8 cellular contexts compared by ENCODE assay signal in the genomic region with DNA sequence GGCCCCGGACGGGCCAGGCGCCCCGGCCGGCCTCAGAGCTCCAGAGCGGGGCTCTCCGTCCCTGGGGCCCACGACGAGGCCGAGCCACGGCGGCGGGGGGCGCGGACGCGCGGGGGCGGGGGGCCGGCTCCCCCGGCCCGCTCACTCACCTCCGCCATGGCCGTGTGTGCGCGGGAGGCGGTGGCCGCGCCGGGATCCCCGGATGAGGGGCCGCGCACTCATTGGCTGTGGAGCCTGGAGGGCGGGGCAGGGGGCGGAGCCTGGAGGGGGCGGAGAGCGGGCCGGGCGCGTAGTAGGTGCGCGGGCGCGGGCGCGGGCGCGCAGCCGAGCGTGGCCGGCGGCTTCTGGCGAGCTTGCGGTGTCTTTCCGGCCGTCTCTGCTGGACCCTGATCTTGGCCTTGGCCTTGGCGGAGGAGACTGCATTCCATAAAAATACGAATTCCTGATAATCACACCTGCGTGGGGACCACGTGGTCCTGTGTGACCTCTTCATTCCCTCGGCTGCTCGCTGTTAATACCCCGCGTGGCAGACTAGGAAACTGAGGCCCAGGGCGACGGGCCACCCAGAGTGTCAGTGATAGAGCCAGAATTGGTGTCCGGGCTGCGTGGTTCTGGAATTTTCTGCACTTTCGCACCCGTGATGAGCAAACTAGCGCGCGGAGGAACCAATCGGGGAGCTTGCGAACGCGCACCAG. TPM values are rescaled to one million over a fixed set of nuclear protein-coding genes. Genes with fewer than 3 reads are reported as not detected.
DNase-seq lines count a peak whose midpoint lies in the region; ATAC-seq and TF ChIP-seq lines count a peak whose summit lies in the region.

A gene with protein sequence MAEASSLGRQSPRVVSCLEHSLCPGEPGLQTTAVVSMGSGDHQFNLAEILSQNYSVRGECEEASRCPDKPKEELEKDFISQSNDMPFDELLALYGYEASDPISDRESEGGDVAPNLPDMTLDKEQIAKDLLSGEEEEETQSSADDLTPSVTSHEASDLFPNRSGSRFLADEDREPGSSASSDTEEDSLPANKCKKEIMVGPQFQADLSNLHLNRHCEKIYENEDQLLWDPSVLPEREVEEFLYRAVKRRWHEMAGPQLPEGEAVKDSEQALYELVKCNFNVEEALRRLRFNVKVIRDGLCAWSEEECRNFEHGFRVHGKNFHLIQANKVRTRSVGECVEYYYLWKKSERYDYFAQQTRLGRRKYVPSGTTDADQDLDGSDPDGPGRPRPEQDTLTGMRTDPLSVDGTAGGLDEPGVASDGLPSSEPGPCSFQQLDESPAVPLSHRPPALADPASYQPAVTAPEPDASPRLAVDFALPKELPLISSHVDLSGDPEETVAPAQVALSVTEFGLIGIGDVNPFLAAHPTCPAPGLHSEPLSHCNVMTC (minus strand): TSS at position 172 of the 695 bp plus-strand sequence. CDS start 14 bp downstream, at position 158.

- H3K36me3 ChIP-seq in liver (ENCODE audit: control insufficient read depth in 4 of 4, insufficient read depth in 3 of 4, low read depth in 1 of 4, low read length in 3 of 4) = peaks cover 0 to 1% (median 0%) of the 10 kb centered on the region in 4 donors

- H3K4me1 ChIP-seq in liver (ENCODE audit: control insufficient read depth in 4 of 4, insufficient read depth in 4 of 4, low read length in 3 of 4) = peaks cover 0 to 18% (median 13%) of the 10 kb centered on the region in 4 donors

- TF ChIP-seq CTCF in dorsolateral prefrontal cortex (IDR thresholded peaks at IDR 0.05 in 54 of 56, conservative IDR thresholded peaks at IDR 0.05 in 2 of 56; ENCODE audit: low read depth in 1 of 56, partially characterized antibody in 56 of 56) = peak in 2 of 56 donors; percentile 15 to 27
- no peak for TF ChIP-seq CTCF in liver (IDR thresholded peaks at IDR 0.05; ENCODE audit: low read depth, low read length, missing input control)

- H3K27me3 ChIP-seq in dorsolateral prefrontal cortex = no peaks in the 10 kb centered on the region
- H3K27me3 ChIP-seq in liver (ENCODE audit: control insufficient read depth in 4 of 4, insufficient read depth in 4 of 4, low read length in 3 of 4) = no peaks in the 10 kb centered on the region

- intact Hi-C loops in dorsolateral prefrontal cortex (cut with DNase I) = loop anchor here in 1 of 2 donors (5.0 kb wide), 2 partner anchors 52 to 138 kb away; a partner anchor contains a TSS

- 9% methylated on average over 77 of the region's 77 CpGs for WGBS in liver

- ATAC-seq in HG03039 (IDR thresholded peaks at IDR 0.05; ENCODE audit: unreplicated experiment) = peak; percentile 75

- H3K4me3 ChIP-seq in dorsolateral prefrontal cortex = peak within 1 kb of the TSS; percentile 62 to 94 (median 78)
- H3K4me3 ChIP-seq in liver (ENCODE audit: low read depth in 1 of 3, low read length in 3 of 3) = peak within 1 kb of the TSS; percentile 41 to 87 (median 54)

- DNase-seq in NCI-H524 (lab: John Stamatoyannopoulos, UW) = peak; percentile 47 to 73
- no peak for DNase-seq in NCI-H524 treated with DMSO at 0.1 percent for 48 hours (lab: John Stamatoyannopoulos, UW)
- DNase-seq in NCI-H446 (lab: John Stamatoyannopoulos, UW) = peak; percentile 58 to 90
- DNase-seq in activated CD4-positive, alpha-beta T cell treated with anti-CD3 and anti-CD28 coated beads, Interleukin-2, amount 50 U/mL, for 48 hours = peak; percentile 90 to 91
- DNase-seq in dorsolateral prefrontal cortex = peak; percentile 78 to 97 (median 82)
- peak; percentile 92 to 96 for DNase-seq in stimulated activated CD4-positive, alpha-beta T cell treated with anti-CD3 and anti-CD28 coated beads, Interleukin-2, amount 100 ng/mL, for 48 hours

- TF ChIP-seq RAD21 in liver (IDR thresholded peaks at IDR 0.05) = no peak

- no peaks in the 10 kb centered on the region for H3K9me3 ChIP-seq in liver (ENCODE audit: control insufficient read depth in 4 of 4, low read length in 3 of 4)

- peak within 1 kb of the TSS in 1 of 2 donors; percentile 8 for H3K9ac ChIP-seq in liver (ENCODE audit: low read depth in 1 of 2, low read length in 2 of 2)

- H3K27ac ChIP-seq in dorsolateral prefrontal cortex (peak within 1 kb of the TSS in 45 of 59 donors; percentile 14 to 89 (median 67)), liver (ENCODE audit: low read depth in 1 of 2, low read length in 2 of 2) (no peak within 1 kb of the TSS)

TF ChIP-seq in liver, 16 proteins besides CTCF, POLR2A, EP300 and RAD21:
- TF ChIP-seq, protein P1, sequence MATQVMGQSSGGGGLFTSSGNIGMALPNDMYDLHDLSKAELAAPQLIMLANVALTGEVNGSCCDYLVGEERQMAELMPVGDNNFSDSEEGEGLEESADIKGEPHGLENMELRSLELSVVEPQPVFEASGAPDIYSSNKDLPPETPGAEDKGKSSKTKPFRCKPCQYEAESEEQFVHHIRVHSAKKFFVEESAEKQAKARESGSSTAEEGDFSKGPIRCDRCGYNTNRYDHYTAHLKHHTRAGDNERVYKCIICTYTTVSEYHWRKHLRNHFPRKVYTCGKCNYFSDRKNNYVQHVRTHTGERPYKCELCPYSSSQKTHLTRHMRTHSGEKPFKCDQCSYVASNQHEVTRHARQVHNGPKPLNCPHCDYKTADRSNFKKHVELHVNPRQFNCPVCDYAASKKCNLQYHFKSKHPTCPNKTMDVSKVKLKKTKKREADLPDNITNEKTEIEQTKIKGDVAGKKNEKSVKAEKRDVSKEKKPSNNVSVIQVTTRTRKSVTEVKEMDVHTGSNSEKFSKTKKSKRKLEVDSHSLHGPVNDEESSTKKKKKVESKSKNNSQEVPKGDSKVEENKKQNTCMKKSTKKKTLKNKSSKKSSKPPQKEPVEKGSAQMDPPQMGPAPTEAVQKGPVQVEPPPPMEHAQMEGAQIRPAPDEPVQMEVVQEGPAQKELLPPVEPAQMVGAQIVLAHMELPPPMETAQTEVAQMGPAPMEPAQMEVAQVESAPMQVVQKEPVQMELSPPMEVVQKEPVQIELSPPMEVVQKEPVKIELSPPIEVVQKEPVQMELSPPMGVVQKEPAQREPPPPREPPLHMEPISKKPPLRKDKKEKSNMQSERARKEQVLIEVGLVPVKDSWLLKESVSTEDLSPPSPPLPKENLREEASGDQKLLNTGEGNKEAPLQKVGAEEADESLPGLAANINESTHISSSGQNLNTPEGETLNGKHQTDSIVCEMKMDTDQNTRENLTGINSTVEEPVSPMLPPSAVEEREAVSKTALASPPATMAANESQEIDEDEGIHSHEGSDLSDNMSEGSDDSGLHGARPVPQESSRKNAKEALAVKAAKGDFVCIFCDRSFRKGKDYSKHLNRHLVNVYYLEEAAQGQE (IDR thresholded peaks at IDR 0.05) = peak; percentile 20
- no peak for TF ChIP-seq EGR1 (IDR thresholded peaks at IDR 0.05; ENCODE audit: low read depth in 2 of 2)
- no peak for TF ChIP-seq FOXA1 (IDR thresholded peaks at IDR 0.05)
- TF ChIP-seq TAF1 (conservative IDR thresholded peaks at IDR 0.05) = no peak
- TF ChIP-seq HNF4G (IDR thresholded peaks at IDR 0.05) = no peak
- TF ChIP-seq FOXA2 (IDR thresholded peaks at IDR 0.05) = no peak
- no peak for TF ChIP-seq GABPA (IDR thresholded peaks at IDR 0.05 in 1 of 2, conservative IDR thresholded peaks at IDR 0.05 in 1 of 2)
- TF ChIP-seq NR2F2 (IDR thresholded peaks at IDR 0.05) = no peak
TF ChIP-seq in liver: peak in this region for 1.

RNA-seq across cellular contexts. Expression of the gene that starts here (rescaled TPM):
- total RNA-seq in dorsolateral prefrontal cortex = 10 to 100 TPM; 14.9 to 45.6 (median 27.8) TPM
- total RNA-seq in liver = 1 to 10 TPM; 3.5 to 3.9 TPM
- polyA plus RNA-seq in liver = 1 to 10 TPM; 2.7 to 4.1 TPM

Comparison
In these comparisons a context has a peak if more than half of its experiments do, and no peak if none do; other contexts are left out.
1. H3K27ac ChIP-seq: peak in dorsolateral prefrontal cortex (45 of 59); none in liver (0 of 2).